ENCODE assay signal across 2 cellular contexts in genomic region chr10:98446656-98447221, GRCh38.
A peak's percentile ranks its signal among the peaks of the same experiment; 100 is the strongest.
TF ChIP-seq lines count a peak whose summit lies in the region.

HPS1 (minus strand) TSS chr10:98446935; CDS start chr10:98443240, 3,695 bp downstream.

TF ChIP-seq in GM23338, 12 proteins besides CTCF, POLR2A, EP300 and RAD21 (continued from another document):
- TF ChIP-seq ZNF462 (CRISPR knock-in tag; IDR thresholded peaks at IDR 0.05) (no peak), ETS1 (IDR thresholded peaks at IDR 0.05) (no peak), ZNF331 (CRISPR knock-in tag; IDR thresholded peaks at IDR 0.05; ENCODE audit: low read depth) (no peak), EZH2phosphoT487 (IDR thresholded peaks at IDR 0.05; ENCODE audit: unreplicated experiment) (no peak), JUNB (IDR thresholded peaks at IDR 0.05; ENCODE audit: unreplicated experiment) (no peak), REST (IDR thresholded peaks at IDR 0.05; ENCODE audit: unreplicated experiment) (no peak), EZH2 (IDR thresholded peaks at IDR 0.05; ENCODE audit: low read depth, unreplicated experiment) (no peak), POLR2AphosphoS5 (IDR thresholded peaks at IDR 0.05; ENCODE audit: low read depth) (peak; percentile 46; the same call in 1 of the 2 replicates), ZNF114 (CRISPR knock-in tag; IDR thresholded peaks at IDR 0.05) (peak; percentile 62), NANOG (IDR thresholded peaks at IDR 0.05; ENCODE audit: borderline replicate concordance) (no peak), CREB1 (CRISPR knock-in tag; IDR thresholded peaks at IDR 0.05; ENCODE audit: low read depth) (peak; percentile 43; the same call in 1 of the 2 replicates)

TF ChIP-seq in GM12878, 131 proteins besides CTCF, POLR2A, EP300 and RAD21 (continued from another document and continues in another):
- TF ChIP-seq E4F1 (IDR thresholded peaks at IDR 0.05; ENCODE audit: borderline replicate concordance, partially characterized antibody) (peak; percentile 84), RELA (IDR thresholded peaks at IDR 0.05; ENCODE audit: borderline replicate concordance, partially characterized antibody) (peak; percentile 83), BACH1 (IDR thresholded peaks at IDR 0.05; ENCODE audit: borderline replicate concordance) (peak; percentile 58; the same call in 1 of the 2 replicates), ZBTB40 (IDR thresholded peaks at IDR 0.05; ENCODE audit: borderline replicate concordance) (0 out of 2 replicates have a peak, but pooled peaks have one; percentile 49), MXI1 (IDR thresholded peaks at IDR 0.05; ENCODE audit: low read depth, low read length) (peak; percentile 69; the same call in 1 of the 2 replicates), SMAD5 (IDR thresholded peaks at IDR 0.05; ENCODE audit: low read depth) (0 out of 2 replicates have a peak, but pooled peaks have one; percentile 27), CBX3 (IDR thresholded peaks at IDR 0.05; ENCODE audit: borderline replicate concordance, low read depth) (no peak), ATF3 (IDR thresholded peaks at IDR 0.05; ENCODE audit: borderline replicate concordance, extremely low read depth, low read depth, low read length) (peak; percentile 98), MEF2B (IDR thresholded peaks at IDR 0.05; ENCODE audit: partially characterized antibody, poor library complexity, severe bottlenecking) (peak; percentile 88), CBX5 (IDR thresholded peaks at IDR 0.05; ENCODE audit: low read depth) (peak; percentile 33; the same call in 1 of the 2 replicates), USF2 (IDR thresholded peaks at IDR 0.05; ENCODE audit: borderline replicate concordance, low read depth, low read length) (peak; percentile 98), HDAC2 (IDR thresholded peaks at IDR 0.05) (no peak), IKZF2 (IDR thresholded peaks at IDR 0.05) (no peak), ZNF384 (IDR thresholded peaks at IDR 0.05; ENCODE audit: borderline replicate concordance, low read depth, low read length) (no peak), POLR2AphosphoS5 (IDR thresholded peaks at IDR 0.05; ENCODE audit: low read length) (peak; percentile 75), TBL1XR1 (IDR thresholded peaks at IDR 0.05; ENCODE audit: low read depth, low read length) (peak; percentile 67), CREB1 (IDR thresholded peaks at IDR 0.05; ENCODE audit: low read depth) (no peak), USF1 (IDR thresholded peaks at IDR 0.05; ENCODE audit: borderline replicate concordance, extremely low read length, insufficient read depth, low read depth, low read length) (peak; percentile 99), CHD4 (IDR thresholded peaks at IDR 0.05) (no peak), BCL3 (IDR thresholded peaks at IDR 0.05; ENCODE audit: borderline replicate concordance, insufficient read depth, low read depth, low read length, poor library complexity, severe bottlenecking) (peak; percentile 12), MAX (IDR thresholded peaks at IDR 0.05; ENCODE audit: low read depth, low read length) (peak; percentile 94), POLR2AphosphoS2 (IDR thresholded peaks at IDR 0.05; ENCODE audit: low read depth, low read length) (peak; percentile 62; the same call in 1 of the 2 replicates), ZNF24 (IDR thresholded peaks at IDR 0.05) (peak; percentile 76), E2F4 (IDR thresholded peaks at IDR 0.05; ENCODE audit: low read depth, low read length) (peak; percentile 48; the same call in 1 of the 2 replicates), NKRF (conservative IDR thresholded peaks at IDR 0.05) (peak; percentile 86), GATAD2B (conservative IDR thresholded peaks at IDR 0.05; ENCODE audit: low read depth) (peak; percentile 96), RELB (IDR thresholded peaks at IDR 0.05; ENCODE audit: low read depth) (0 out of 2 replicates have a peak, but pooled peaks have one; percentile 20), SMARCA5 (IDR thresholded peaks at IDR 0.05) (peak; percentile 89), STAT1 (conservative IDR thresholded peaks at IDR 0.05) (0 out of 2 replicates have a peak, but pooled peaks have one; percentile 20), PAX5 (IDR thresholded peaks at IDR 0.05; ENCODE audit: borderline replicate concordance, low read depth, low read length) (peak; percentile 78), NFXL1 (IDR thresholded peaks at IDR 0.05; ENCODE audit: borderline replicate concordance) (0 out of 2 replicates have a peak, but pooled peaks have one; percentile 29), TCF3 (IDR thresholded peaks at IDR 0.05; ENCODE audit: borderline replicate concordance, insufficient read depth, low read depth, low read length) (0 out of 2 replicates have a peak, but pooled peaks have one; percentile 47), HCFC1 (IDR thresholded peaks at IDR 0.05; ENCODE audit: low read length) (peak; percentile 35; the same call in 1 of the 2 replicates), PBX3 (IDR thresholded peaks at IDR 0.05; ENCODE audit: insufficient replicate concordance, low read depth, low read length) (no peak), JUND (IDR thresholded peaks at IDR 0.05; ENCODE audit: low read depth, low read length) (no peak)
